In the genomic region with DNA sequence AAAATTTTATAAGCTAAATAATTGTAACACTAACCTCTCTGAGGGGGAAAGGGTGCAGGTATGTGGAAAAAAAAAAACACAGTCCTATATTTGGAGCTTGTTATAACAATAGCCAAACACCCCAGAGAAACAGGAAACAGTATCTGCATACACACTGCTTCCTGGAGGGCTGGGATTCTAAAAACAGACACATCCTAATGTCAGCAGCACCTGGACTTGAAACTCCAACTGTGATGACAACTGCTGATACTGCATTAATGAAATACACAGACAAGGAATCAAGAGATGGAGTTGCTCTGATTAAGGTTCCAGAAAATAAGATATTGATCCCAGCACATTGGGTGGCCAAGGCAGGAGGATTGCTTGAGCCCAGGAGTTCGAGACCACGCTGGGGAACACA, we compare ENCODE assay signal across 11 cellular contexts. TPM values are rescaled to one million over a fixed set of nuclear protein-coding genes. Genes with fewer than 3 reads are reported as not detected.
DNase-seq lines count a peak whose midpoint lies in the region; ATAC-seq and TF ChIP-seq lines count a peak whose summit lies in the region.
"Had no signal": no experiment of that assay in that cellular context is flagged by ENCODE, and none has a peak within 500 bp of the region (broad histone marks: within the 10 kb centered on the region; RNA-seq: fewer than 3 reads in every experiment).

No MANE protein-coding gene starts in this region.

- DNase-seq in T-helper 1 cell = no peak
- DNase-seq in GM23338 (ENCODE audit: low spot score) = no peak
- DNase-seq in T-cell = no peak
- DNase-seq in myocyte (ENCODE audit: low read depth) = peak; percentile 92
- no peak for DNase-seq in dedifferentiated amniotic fluid mesenchymal stem cell (ENCODE audit: extremely low spot score)
- no peak for DNase-seq in brain microvascular endothelial cell
- DNase-seq in NCI-H345 (lab: John Stamatoyannopoulos, UW) = no peak
- DNase-seq: activated CD8-positive, alpha-beta memory T cell treated with anti-CD3 and anti-CD28 coated beads, Interleukin-2, amount 50 U/mL, for 48 hours; erythroblast; NCI-H1436 had no signal

- H3K4me3 Mint-ChIP-seq in T-helper 1 cell treated with Interleukin-12 subunit alpha and Interleukin-12 subunit beta and Interleukin-4 antibody, amounts not matched to agents 30 μg/mL and 1 μg/mL, for 36 hours = peak overlapping the region; percentile 35
- no peak overlapping the region for H3K4me3 Mint-ChIP-seq in GM23338
- peak overlapping the region in 2 of 3 donors; percentile 50 to 76 for H3K4me3 Mint-ChIP-seq in T-cell

- no peaks in the 10 kb centered on the region for H3K27me3 ChIP-seq in GM23338 (ENCODE audit: insufficient read depth)
- no peaks in the 10 kb centered on the region for H3K27me3 ChIP-seq in brain microvascular endothelial cell (replicated peaks)

- H3K4me1 Mint-ChIP-seq in T-helper 1 cell treated with Interleukin-12 subunit alpha and Interleukin-12 subunit beta and Interleukin-4 antibody, amounts not matched to agents 30 μg/mL and 1 μg/mL, for 36 hours (ENCODE audit: low read depth) = peaks cover 30% of the 10 kb centered on the region
- H3K4me1 Mint-ChIP-seq in GM23338 (peaks cover 14% of the 10 kb centered on the region; the same call in 2 of the 3 replicates), T-cell (peaks cover 53 to 60% (median 55%) of the 10 kb centered on the region in 3 donors)

- peak overlapping the region; percentile 71 for H3K27ac Mint-ChIP-seq in T-helper 1 cell treated with Interleukin-12 subunit alpha and Interleukin-12 subunit beta and Interleukin-4 antibody, amounts not matched to agents 30 μg/mL and 1 μg/mL, for 36 hours
- no peak overlapping the region; the same call in 1 of the 2 replicates for H3K27ac Mint-ChIP-seq in GM23338
- H3K27ac Mint-ChIP-seq in T-cell = peak overlapping the region; percentile 83 to 87

- H3K4me3 ChIP-seq in GM23338 (no peak overlapping the region), brain microvascular endothelial cell (ENCODE audit: low read depth, low read length) (no peak overlapping the region)

- H3K79me2 ChIP-seq in GM23338 (replicated peaks; ENCODE audit: insufficient read depth) = peaks cover 94% of the 10 kb centered on the region

- POLR2A ChIA-PET in T-cell (lab: Charles Lee) = no interaction called here

- CTCF ChIA-PET in T-cell (lab: Charles Lee) = interaction anchor here in 1 of 2 donors (0.6 kb wide), 1 partner anchor 49 kb away, joined by 3 read pairs; no protein-coding TSS in a partner anchor

- H3F3A ChIP-seq in GM23338 (replicated peaks; ENCODE audit: low read depth) = peaks cover 18% of the 10 kb centered on the region

- H3K9me3 Mint-ChIP-seq in T-helper 1 cell treated with Interleukin-12 subunit alpha and Interleukin-12 subunit beta and Interleukin-4 antibody, amounts not matched to agents 30 μg/mL and 1 μg/mL, for 36 hours = no peaks in the 10 kb centered on the region
- no peaks in the 10 kb centered on the region for H3K9me3 Mint-ChIP-seq in GM23338
- no peaks in the 10 kb centered on the region for H3K9me3 Mint-ChIP-seq in T-cell

- H2AFZ ChIP-seq in GM23338 = no peak overlapping the region

- H3K4me2 ChIP-seq in GM23338 = no peak overlapping the region

- H3K36me3 Mint-ChIP-seq in T-helper 1 cell treated with Interleukin-12 subunit alpha and Interleukin-12 subunit beta and Interleukin-4 antibody, amounts not matched to agents 30 μg/mL and 1 μg/mL, for 36 hours (ENCODE audit: low read depth) = peaks cover 32% of the 10 kb centered on the region
- peaks cover 60% of the 10 kb centered on the region for H3K36me3 Mint-ChIP-seq in GM23338 (ENCODE audit: low read depth)
- H3K36me3 Mint-ChIP-seq in T-cell = peaks cover 29% of the 10 kb centered on the region

- H3K36me3 ChIP-seq in GM23338 (ENCODE audit: insufficient read depth) = peaks cover 11% of the 10 kb centered on the region
- H3K36me3 ChIP-seq in brain microvascular endothelial cell (replicated peaks) = peaks cover 18% of the 10 kb centered on the region

- no peaks in the 10 kb centered on the region for H3K9me2 ChIP-seq in GM23338 (ENCODE audit: insufficient read depth)

- H3K27me3 Mint-ChIP-seq in T-helper 1 cell treated with Interleukin-12 subunit alpha and Interleukin-12 subunit beta and Interleukin-4 antibody, amounts not matched to agents 30 μg/mL and 1 μg/mL, for 36 hours (ENCODE audit: low read depth) = no peaks in the 10 kb centered on the region
- H3K27me3 Mint-ChIP-seq in GM23338 (ENCODE audit: insufficient read depth, low read depth, poor library complexity) (peaks cover 15% of the 10 kb centered on the region), T-cell (no peaks in the 10 kb centered on the region)

- ATAC-seq in GM23338 = no peak
- peak in 3 of 4 experiments; percentile 37 to 47 (median 44) for ATAC-seq in T-cell (replicated peaks in 1 of 4)

- TF ChIP-seq CTCF in GM23338 (conservative IDR thresholded peaks at IDR 0.05; ENCODE audit: low read depth in 2 of 2) (no peak), brain microvascular endothelial cell (IDR thresholded peaks at IDR 0.05; ENCODE audit: low read depth, low read length, missing control alignments) (no peak)

- in situ Hi-C loops in brain microvascular endothelial cell (cut with HindIII; ENCODE audit: low pct_ligation_motif_present, low sequenced_read_pairs) = no loop called here

- H3K4me1 ChIP-seq in GM23338 (ENCODE audit: insufficient read depth) = peaks cover 5% of the 10 kb centered on the region

- peaks cover 39% of the 10 kb centered on the region for H4K20me1 ChIP-seq in GM23338 (replicated peaks; ENCODE audit: insufficient read depth)

- peak overlapping the region; percentile 72; the same call in 1 of the 2 replicates for H3K27ac ChIP-seq in GM23338 (ENCODE audit: low read depth)
- no peak overlapping the region for H3K27ac ChIP-seq in brain microvascular endothelial cell

TF ChIP-seq in GM23338, 12 proteins besides CTCF, POLR2A, EP300 and RAD21:
- TF ChIP-seq NANOG (IDR thresholded peaks at IDR 0.05; ENCODE audit: borderline replicate concordance) = no peak
- no peak for TF ChIP-seq STAT1 (IDR thresholded peaks at IDR 0.05; ENCODE audit: unreplicated experiment)
- no peak for TF ChIP-seq EZH2phosphoT487 (IDR thresholded peaks at IDR 0.05; ENCODE audit: unreplicated experiment)
- TF ChIP-seq JUNB (IDR thresholded peaks at IDR 0.05; ENCODE audit: unreplicated experiment) = no peak
- no peak for TF ChIP-seq ZNF114 (CRISPR knock-in tag; IDR thresholded peaks at IDR 0.05)
- TF ChIP-seq ZNF331 (CRISPR knock-in tag; IDR thresholded peaks at IDR 0.05; ENCODE audit: low read depth) = no peak
- TF ChIP-seq, protein P1, sequence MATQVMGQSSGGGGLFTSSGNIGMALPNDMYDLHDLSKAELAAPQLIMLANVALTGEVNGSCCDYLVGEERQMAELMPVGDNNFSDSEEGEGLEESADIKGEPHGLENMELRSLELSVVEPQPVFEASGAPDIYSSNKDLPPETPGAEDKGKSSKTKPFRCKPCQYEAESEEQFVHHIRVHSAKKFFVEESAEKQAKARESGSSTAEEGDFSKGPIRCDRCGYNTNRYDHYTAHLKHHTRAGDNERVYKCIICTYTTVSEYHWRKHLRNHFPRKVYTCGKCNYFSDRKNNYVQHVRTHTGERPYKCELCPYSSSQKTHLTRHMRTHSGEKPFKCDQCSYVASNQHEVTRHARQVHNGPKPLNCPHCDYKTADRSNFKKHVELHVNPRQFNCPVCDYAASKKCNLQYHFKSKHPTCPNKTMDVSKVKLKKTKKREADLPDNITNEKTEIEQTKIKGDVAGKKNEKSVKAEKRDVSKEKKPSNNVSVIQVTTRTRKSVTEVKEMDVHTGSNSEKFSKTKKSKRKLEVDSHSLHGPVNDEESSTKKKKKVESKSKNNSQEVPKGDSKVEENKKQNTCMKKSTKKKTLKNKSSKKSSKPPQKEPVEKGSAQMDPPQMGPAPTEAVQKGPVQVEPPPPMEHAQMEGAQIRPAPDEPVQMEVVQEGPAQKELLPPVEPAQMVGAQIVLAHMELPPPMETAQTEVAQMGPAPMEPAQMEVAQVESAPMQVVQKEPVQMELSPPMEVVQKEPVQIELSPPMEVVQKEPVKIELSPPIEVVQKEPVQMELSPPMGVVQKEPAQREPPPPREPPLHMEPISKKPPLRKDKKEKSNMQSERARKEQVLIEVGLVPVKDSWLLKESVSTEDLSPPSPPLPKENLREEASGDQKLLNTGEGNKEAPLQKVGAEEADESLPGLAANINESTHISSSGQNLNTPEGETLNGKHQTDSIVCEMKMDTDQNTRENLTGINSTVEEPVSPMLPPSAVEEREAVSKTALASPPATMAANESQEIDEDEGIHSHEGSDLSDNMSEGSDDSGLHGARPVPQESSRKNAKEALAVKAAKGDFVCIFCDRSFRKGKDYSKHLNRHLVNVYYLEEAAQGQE (IDR thresholded peaks at IDR 0.05; ENCODE audit: unreplicated experiment) = no peak
- TF ChIP-seq CREB1 (CRISPR knock-in tag; IDR thresholded peaks at IDR 0.05; ENCODE audit: low read depth) = no peak
- TF ChIP-seq EZH2 (IDR thresholded peaks at IDR 0.05; ENCODE audit: low read depth, unreplicated experiment) = no peak

RNA-seq across cellular contexts. Expression of a gene that starts 9.3 kb away (rescaled TPM):
- total RNA-seq in GM23338 (2014; rRNA removed; shearing (Covaris generic)) = 26.0 and 28.5 TPM in 2 replicates
- polyA plus RNA-seq in GM23338 (2016; fragmentation: Nextera tagmentation; extraction: Ambion mirVana) = 11.1 and 13.8 TPM in 2 replicates
- 10 to 100 TPM; 23.9 to 45.0 (median 38.9) TPM for total RNA-seq in T-cell
- 27.7 and 31.3 TPM in 2 replicates for total RNA-seq in myocyte
- 24.8 TPM for polyA plus RNA-seq in myocyte (2012)

RNA-seq across cellular contexts. Expression of a gene that starts 45.5 kb away (rescaled TPM):
- total RNA-seq in GM23338 (2014; rRNA removed; shearing (Covaris generic)) = 82.8 and 86.2 TPM in 2 replicates
- 86.3 and 102 TPM in 2 replicates for polyA plus RNA-seq in GM23338 (2016; fragmentation: Nextera tagmentation; extraction: Ambion mirVana)
- 10 to 100 TPM; 28.4 to 42.1 (median 35.6) TPM for total RNA-seq in T-cell
- total RNA-seq in myocyte = 184 and 240 TPM in 2 replicates
- polyA plus RNA-seq in myocyte (2012) = 279 TPM
